24 cellular contexts compared by ENCODE assay signal in the genomic region with DNA sequence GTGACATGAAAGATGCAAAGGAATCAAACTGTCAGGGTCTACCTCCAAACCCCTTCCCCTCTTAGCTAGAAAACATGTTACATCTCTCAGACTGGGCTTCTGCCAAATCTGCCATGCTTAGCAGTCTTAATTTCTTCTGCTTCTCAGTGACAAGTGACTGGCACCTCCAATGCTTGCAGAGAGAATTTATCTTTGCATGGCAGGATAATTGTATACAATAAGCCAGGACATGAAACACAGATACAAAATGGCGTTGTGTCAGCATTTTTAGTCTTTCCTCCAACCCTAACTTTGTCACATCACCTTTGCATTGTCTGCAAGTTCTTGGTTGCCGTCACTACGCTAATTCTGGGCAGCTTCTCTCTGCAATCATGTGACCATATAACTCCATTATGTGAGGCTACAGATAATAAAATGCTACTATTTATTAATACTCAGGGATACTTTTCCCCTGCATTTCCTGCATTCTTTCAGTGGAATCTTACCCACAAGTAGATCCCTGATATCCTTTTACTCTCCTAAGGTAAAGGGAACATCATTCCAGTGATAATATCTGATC.
"Had no signal": no experiment of that assay in that cellular context is flagged by ENCODE, and none has a peak within 500 bp of the region (broad histone marks: within the 10 kb centered on the region; RNA-seq: fewer than 3 reads in every experiment).

No MANE protein-coding gene starts in this region.

- H3K9me3 ChIP-seq: neutrophil, sigmoid colon, thyroid gland, upper lobe of right lung had no signal

- H3K4me1 ChIP-seq: sigmoid colon, thyroid gland, upper lobe of right lung had no signal

- H3K27me3 ChIP-seq: neutrophil, sigmoid colon, thyroid gland, upper lobe of right lung had no signal

- DNase-seq: activated CD4-positive, alpha-beta T cell treated with anti-CD3 and anti-CD28 coated beads for 36 hours; activated CD4-positive, alpha-beta T cell treated with anti-CD3 and anti-CD28 coated beads, Interleukin-2, amount 50 U/mL, for 4 hours; activated CD4-positive, CD25-positive, alpha-beta regulatory T cell; activated naive CD4-positive, alpha-beta T cell; activated T-cell treated with anti-CD3 and anti-CD28 coated beads for 4 hours; activated T-cell treated with anti-CD3 and anti-CD28 coated beads, Interleukin-2, amount 50 U/mL, for 72 hours; anterior cingulate cortex; foreskin fibroblast; head of caudate nucleus; kidney glomerular epithelial cell; mammary epithelial cell; sigmoid colon; small intestine; stimulated activated CD4-positive, alpha-beta T cell treated with anti-CD3 and anti-CD28 coated beads, Interleukin-4, amount 100 ng/mL, for 4 hours; stimulated activated CD8-positive, alpha-beta memory T cell treated with anti-CD3 and anti-CD28 coated beads, Interleukin-4, amount 100 ng/mL, for 48 hours; stimulated activated naive CD8-positive, alpha-beta T cell treated with anti-CD3 and anti-CD28 coated beads, Interleukin-15, amount 100 ng/mL, for 72 hours; substantia nigra; thyroid gland; upper lobe of right lung had no signal

- H3K27ac ChIP-seq: coronary artery, neutrophil, sigmoid colon, thyroid gland, upper lobe of right lung had no signal

- ATAC-seq: activated CD4-positive, alpha-beta T cell treated with anti-CD3 and anti-CD28 coated beads for 36 hours; activated T-cell treated with anti-CD3 and anti-CD28 coated beads, Interleukin-2, amount 50 U/mL, for 72 hours; esophagus mucosa; stimulated activated memory B cell treated with anti-CD40 and anti-IgM and Interleukin-4, amounts not matched to agents 10 μg/mL and 1 μg/mL and 100 μg/mL, for 72 hours; stimulated activated naive CD8-positive, alpha-beta T cell treated with anti-CD3 and anti-CD28 coated beads, Interleukin-15, amount 100 ng/mL, for 72 hours; upper lobe of right lung had no signal

- FAIRE-seq: bronchial epithelial cell, small intestine had no signal

- H3K4me3 ChIP-seq: coronary artery, sigmoid colon, thyroid gland, upper lobe of right lung had no signal

- H3K36me3 ChIP-seq: neutrophil, sigmoid colon, thyroid gland, upper lobe of right lung had no signal
